In genomic region chr1:47228644-47229030, GRCh38 we compare ENCODE assay signal across 1 cellular context.
TF ChIP-seq lines count a peak whose summit lies in the region.

No MANE protein-coding gene starts in this region.

TF ChIP-seq in GM23338, 12 proteins besides CTCF, POLR2A, EP300 and RAD21 (continued from another document):
- no peak for TF ChIP-seq ZNF462 (CRISPR knock-in tag; IDR thresholded peaks at IDR 0.05)
- TF ChIP-seq NANOG (IDR thresholded peaks at IDR 0.05; ENCODE audit: borderline replicate concordance), result no peak
- no peak for TF ChIP-seq REST (IDR thresholded peaks at IDR 0.05; ENCODE audit: unreplicated experiment)
- TF ChIP-seq POLR2AphosphoS5 (IDR thresholded peaks at IDR 0.05; ENCODE audit: low read depth), result no peak
- no peak for TF ChIP-seq EZH2 (IDR thresholded peaks at IDR 0.05; ENCODE audit: low read depth, unreplicated experiment)
- TF ChIP-seq ZNF114 (CRISPR knock-in tag; IDR thresholded peaks at IDR 0.05), result no peak
- TF ChIP-seq EZH2phosphoT487 (IDR thresholded peaks at IDR 0.05; ENCODE audit: unreplicated experiment), result no peak
- no peak for TF ChIP-seq CREB1 (CRISPR knock-in tag; IDR thresholded peaks at IDR 0.05; ENCODE audit: low read depth)
- no peak for TF ChIP-seq STAT1 (IDR thresholded peaks at IDR 0.05; ENCODE audit: unreplicated experiment)
